In genomic region chr13:111912991-111913781, GRCh38 we compare ENCODE assay signal across 30 cellular contexts.
DNase-seq lines count a peak whose midpoint lies in the region; ATAC-seq and TF ChIP-seq lines count a peak whose summit lies in the region.
"Had no signal": no experiment of that assay in that cellular context is flagged by ENCODE, and none has a peak within 500 bp of the region (broad histone marks: within the 10 kb centered on the region; RNA-seq: fewer than 3 reads in every experiment).

No MANE protein-coding gene starts in this region.

- 0 out of 2 replicates have a peak, but pooled peaks have one; percentile 18 for ATAC-seq in WTC11
- ATAC-seq in activated T-cell treated with anti-CD3 and anti-CD28 coated beads, Interleukin-2, amount 50 U/mL, for 4 hours, result no peak
- ATAC-seq in right cardiac atrium, result no peak
- ATAC-seq: activated naive CD8-positive, alpha-beta T cell treated with anti-CD3 and anti-CD28 coated beads, Interleukin-2, amount 50 U/mL, for 24 hours; CD8-positive, alpha-beta T cell; left lung; stimulated activated effector memory CD8-positive, alpha-beta T cell treated with anti-CD3 and anti-CD28 coated beads, Interleukin-12 subunit alpha, Interleukin-12 subunit beta, amount 100 ng/mL, for 72 hours had no signal

- 65% methylated on average over 25 of the region's 25 CpGs for WGBS in right cardiac atrium

- H3K4me1 Mint-ChIP-seq in WTC11 (0 out of 2 replicates have a peak, but pooled peaks cover 4% of the 10 kb centered on the region), progenitor cell of endocrine pancreas (ENCODE audit: low read depth) (peaks cover 3% of the 10 kb centered on the region)
- no peaks in the 10 kb centered on the region for H3K4me1 Mint-ChIP-seq in activated T-cell treated with anti-CD3 and anti-CD28 coated beads, Interleukin-2, amount 50 U/mL, for 4 hours (ENCODE audit: low read depth)
- H3K4me1 Mint-ChIP-seq: activated naive CD8-positive, alpha-beta T cell treated with anti-CD3 and anti-CD28 coated beads, Interleukin-2, amount 50 U/mL, for 24 hours; IgD-negative memory B cell; immature natural killer cell; stimulated activated effector memory CD8-positive, alpha-beta T cell treated with anti-CD3 and anti-CD28 coated beads, Interleukin-12 subunit alpha, Interleukin-12 subunit beta, amount 100 ng/mL, for 72 hours had no signal

- H3K27me3 Mint-ChIP-seq in WTC11 (ENCODE audit: low read depth) (no peaks in the 10 kb centered on the region; the same call in none of the 2 replicates), progenitor cell of endocrine pancreas (peaks cover 49% of the 10 kb centered on the region)
- no peaks in the 10 kb centered on the region for H3K27me3 Mint-ChIP-seq in activated T-cell treated with anti-CD3 and anti-CD28 coated beads, Interleukin-2, amount 50 U/mL, for 4 hours (ENCODE audit: low read depth)
- H3K27me3 Mint-ChIP-seq: activated naive CD8-positive, alpha-beta T cell treated with anti-CD3 and anti-CD28 coated beads, Interleukin-2, amount 50 U/mL, for 24 hours; dendritic cell treated with granulocyte-macrophage colony-stimulating factor and Interleukin-4, amounts not matched to agents 40 ng/mL and 50 ng/mL, for 4 days had no signal

- CTCF ChIA-PET in WTC11 (lab: Charles Lee), result no interaction called here

- H3K4me3 Mint-ChIP-seq in WTC11 (no peak overlapping the region), progenitor cell of endocrine pancreas (ENCODE audit: low read depth) (no peak overlapping the region)
- H3K4me3 Mint-ChIP-seq in activated T-cell treated with anti-CD3 and anti-CD28 coated beads, Interleukin-2, amount 50 U/mL, for 4 hours, result no peak overlapping the region
- H3K4me3 Mint-ChIP-seq: activated naive CD8-positive, alpha-beta T cell treated with anti-CD3 and anti-CD28 coated beads, Interleukin-2, amount 50 U/mL, for 24 hours; CD8-positive, alpha-beta T cell; dendritic cell treated with granulocyte-macrophage colony-stimulating factor and Interleukin-4, amounts not matched to agents 40 ng/mL and 50 ng/mL, for 4 days; IgD-negative memory B cell; immature natural killer cell; stimulated activated effector memory CD8-positive, alpha-beta T cell treated with anti-CD3 and anti-CD28 coated beads, Interleukin-12 subunit alpha, Interleukin-12 subunit beta, amount 100 ng/mL, for 72 hours had no signal

- POLR2A ChIA-PET in WTC11 (lab: Charles Lee), result no interaction called here

- no peak overlapping the region for H3K4me3 ChIP-seq in right cardiac atrium (ENCODE audit: low read length)
- H3K4me3 ChIP-seq: GM23248, left lung, SJCRH30, uterus had no signal

- H3K36me3 Mint-ChIP-seq in WTC11, result no peaks in the 10 kb centered on the region
- no peaks in the 10 kb centered on the region for H3K36me3 Mint-ChIP-seq in progenitor cell of endocrine pancreas (ENCODE audit: insufficient read depth)
- no peaks in the 10 kb centered on the region for H3K36me3 Mint-ChIP-seq in activated T-cell treated with anti-CD3 and anti-CD28 coated beads, Interleukin-2, amount 50 U/mL, for 4 hours (ENCODE audit: insufficient read depth)
- H3K36me3 Mint-ChIP-seq: CD8-positive, alpha-beta T cell; IgD-negative memory B cell; immature natural killer cell; stimulated activated effector memory CD8-positive, alpha-beta T cell treated with anti-CD3 and anti-CD28 coated beads, Interleukin-12 subunit alpha, Interleukin-12 subunit beta, amount 100 ng/mL, for 72 hours had no signal

- H3K9me3 Mint-ChIP-seq in WTC11 (no peaks in the 10 kb centered on the region), progenitor cell of endocrine pancreas (ENCODE audit: low read depth) (no peaks in the 10 kb centered on the region)
- H3K9me3 Mint-ChIP-seq in activated T-cell treated with anti-CD3 and anti-CD28 coated beads, Interleukin-2, amount 50 U/mL, for 4 hours, result no peaks in the 10 kb centered on the region
- H3K9me3 Mint-ChIP-seq: activated naive CD8-positive, alpha-beta T cell treated with anti-CD3 and anti-CD28 coated beads, Interleukin-2, amount 50 U/mL, for 24 hours; CD8-positive, alpha-beta T cell; dendritic cell treated with granulocyte-macrophage colony-stimulating factor and Interleukin-4, amounts not matched to agents 40 ng/mL and 50 ng/mL, for 4 days; immature natural killer cell; stimulated activated effector memory CD8-positive, alpha-beta T cell treated with anti-CD3 and anti-CD28 coated beads, Interleukin-12 subunit alpha, Interleukin-12 subunit beta, amount 100 ng/mL, for 72 hours had no signal

- no peak overlapping the region for H3K27ac ChIP-seq in right cardiac atrium (ENCODE audit: low read length)
- H3K27ac ChIP-seq: GM23248, left lung, SJCRH30, uterus had no signal

- H3K4me1 ChIP-seq in right cardiac atrium (ENCODE audit: control insufficient read depth, insufficient read depth, low read length), result no peaks in the 10 kb centered on the region
- H3K4me1 ChIP-seq: left lung, SJCRH30, uterus had no signal

- no peak for TF ChIP-seq CTCF in WTC11 (IDR thresholded peaks at IDR 0.05)
- no peak for TF ChIP-seq CTCF in progenitor cell of endocrine pancreas (IDR thresholded peaks at IDR 0.05; ENCODE audit: unreplicated experiment)

- no peaks in the 10 kb centered on the region for H3K27me3 ChIP-seq in right cardiac atrium (ENCODE audit: control insufficient read depth, insufficient read depth)
- H3K27me3 ChIP-seq: uterus had no signal

- intact Hi-C loops in right cardiac atrium (cut with DNase I), result no loop called here

- DNase-seq in 8988T (peak; percentile 10), WTC11 (ENCODE audit: low spot score) (peak; percentile 13), left kidney (ENCODE audit: low read depth, low spot score) (peak; percentile 77), progenitor cell of endocrine pancreas (ENCODE audit: low spot score, unreplicated experiment) (peak; percentile 8), NCI-H2107 treated with DMSO at 0.1 percent for 48 hours (lab: John Stamatoyannopoulos, UW; ENCODE audit: unreplicated experiment) (no peak), right cardiac atrium (no peak)
- no peak for DNase-seq in stimulated activated naive CD4-positive, alpha-beta T cell (lab: John Stamatoyannopoulos, UW)
- no peak for DNase-seq in activated T-cell treated with anti-CD3 and anti-CD28 coated beads, Interleukin-2, amount 50 U/mL, for 4 hours
- DNase-seq: activated CD4-positive, CD25-positive, alpha-beta regulatory T cell; activated gamma-delta T cell; activated naive CD8-positive, alpha-beta T cell treated with anti-CD3 and anti-CD28 coated beads, Interleukin-2, amount 50 U/mL, for 24 hours; caudate nucleus; DMS 273 treated with DMSO at 0.1 percent for 48 hours; EL; GM23248; hippocampal formation; immature natural killer cell; left lung; NCI-H1105; NCI-H2029 treated with DMSO at 0.1 percent for 48 hours; NCI-H2227 treated with DMSO at 0.1 percent for 48 hours; occipital lobe; stimulated activated CD4-positive, alpha-beta T cell treated with anti-CD3 and anti-CD28 coated beads, Interleukin-4, amount 100 ng/mL, for 24 hours; substantia nigra; uterus had no signal

- H3K9me3 ChIP-seq in right cardiac atrium (ENCODE audit: control insufficient read depth, low read length), result no peaks in the 10 kb centered on the region
- H3K9me3 ChIP-seq: left lung, SJCRH30, uterus had no signal

- no peak overlapping the region for H3K27ac Mint-ChIP-seq in WTC11
- no peak overlapping the region for H3K27ac Mint-ChIP-seq in progenitor cell of endocrine pancreas
- H3K27ac Mint-ChIP-seq: activated naive CD8-positive, alpha-beta T cell treated with anti-CD3 and anti-CD28 coated beads, Interleukin-2, amount 50 U/mL, for 24 hours; CD8-positive, alpha-beta T cell; dendritic cell treated with granulocyte-macrophage colony-stimulating factor and Interleukin-4, amounts not matched to agents 40 ng/mL and 50 ng/mL, for 4 days; IgD-negative memory B cell; stimulated activated effector memory CD8-positive, alpha-beta T cell treated with anti-CD3 and anti-CD28 coated beads, Interleukin-12 subunit alpha, Interleukin-12 subunit beta, amount 100 ng/mL, for 72 hours had no signal

TF ChIP-seq in WTC11, 78 proteins besides CTCF, POLR2A, EP300 and RAD21 (continues in another document):
- TF ChIP-seq FOXK1 (CRISPR knock-in tag; IDR thresholded peaks at IDR 0.05), result no peak
- no peak for TF ChIP-seq AR (CRISPR knock-in tag; IDR thresholded peaks at IDR 0.05)
- no peak for TF ChIP-seq SMAD3 (CRISPR knock-in tag; IDR thresholded peaks at IDR 0.05; ENCODE audit: borderline replicate concordance)
- TF ChIP-seq FOXJ3 (CRISPR knock-in tag; IDR thresholded peaks at IDR 0.05; ENCODE audit: borderline replicate concordance), result no peak
- TF ChIP-seq PREB (CRISPR knock-in tag; IDR thresholded peaks at IDR 0.05; ENCODE audit: borderline replicate concordance), result no peak
- TF ChIP-seq PRRX2 (CRISPR knock-in tag; IDR thresholded peaks at IDR 0.05), result no peak

Comparison
In these comparisons a context has a peak if more than half of its experiments do, and no peak if none do; other contexts are left out.
1. DNase-seq: peak in 8988T (single experiment), WTC11 (single experiment), left kidney (single experiment) and progenitor cell of endocrine pancreas (single experiment); none in stimulated activated naive CD4-positive, alpha-beta T cell (0 of 6), NCI-H2107 treated with DMSO at 0.1 percent for 48 hours (single experiment), activated T-cell treated with anti-CD3 and anti-CD28 coated beads, Interleukin-2, amount 50 U/mL, for 4 hours (single experiment) and right cardiac atrium (0 of 3).